In genomic region chr17:5785867-5786509, GRCh38 we compare ENCODE assay signal across 10 cellular contexts.
DNase-seq lines count a peak whose midpoint lies in the region; ATAC-seq and TF ChIP-seq lines count a peak whose summit lies in the region.
"Had no signal": no experiment of that assay in that cellular context is flagged by ENCODE, and none has a peak within 500 bp of the region (broad histone marks: within the 10 kb centered on the region; RNA-seq: fewer than 3 reads in every experiment).

No MANE protein-coding gene starts in this region.

- no peak overlapping the region for H3K4me3 Mint-ChIP-seq in activated CD4-positive, alpha-beta T cell treated with anti-CD3 and anti-CD28 coated beads, Interleukin-2, amount 10 ng/mL, durations not matched to agents 7 days and 5 days
- no peak overlapping the region for H3K4me3 Mint-ChIP-seq in chondrocyte (ENCODE audit: unreplicated experiment)

- TF ChIP-seq CTCF in AG09319 (IDR thresholded peaks at IDR 0.05; ENCODE audit: low read depth, low read length) = peak; percentile 1
- no peak for TF ChIP-seq CTCF in fibroblast of lung (conservative IDR thresholded peaks at IDR 0.05 in 1 of 2, IDR thresholded peaks at IDR 0.05 in 1 of 2; ENCODE audit: low read depth in 1 of 2, low read length in 2 of 2)
- no peak for TF ChIP-seq CTCF in chondrocyte (IDR thresholded peaks at IDR 0.05)

- no peaks in the 10 kb centered on the region for H3K4me1 Mint-ChIP-seq in activated CD4-positive, alpha-beta T cell treated with anti-CD3 and anti-CD28 coated beads, Interleukin-2, amount 10 ng/mL, durations not matched to agents 7 days and 5 days
- peaks cover 7% of the 10 kb centered on the region for H3K4me1 Mint-ChIP-seq in chondrocyte (ENCODE audit: low read depth)

- H3K27me3 Mint-ChIP-seq in activated CD4-positive, alpha-beta T cell treated with anti-CD3 and anti-CD28 coated beads, Interleukin-2, amount 10 ng/mL, durations not matched to agents 7 days and 5 days = peaks cover 6% of the 10 kb centered on the region
- peaks cover 10% of the 10 kb centered on the region for H3K27me3 Mint-ChIP-seq in chondrocyte (ENCODE audit: low read depth)

- H3K27me3 ChIP-seq in fibroblast of lung (ENCODE audit: control insufficient read depth, insufficient read depth, low read length) = no peaks in the 10 kb centered on the region

- no peaks in the 10 kb centered on the region for H3K9me3 ChIP-seq in fibroblast of lung (ENCODE audit: control insufficient read depth, insufficient read depth, low read depth, low read length)

- no peak overlapping the region for H3K4me2 ChIP-seq in fibroblast of lung (ENCODE audit: extremely low read depth, insufficient read depth, low read length)

- no peak overlapping the region for H3K4me3 ChIP-seq in fibroblast of lung (replicated peaks in 1 of 4; ENCODE audit: control extremely low read depth in 1 of 4, insufficient read depth in 1 of 4, low read depth in 3 of 4, low read length in 4 of 4)
- H3K4me3 ChIP-seq: psoas muscle, suprapubic skin had no signal

- no peaks in the 10 kb centered on the region for H3K9me3 Mint-ChIP-seq in activated CD4-positive, alpha-beta T cell treated with anti-CD3 and anti-CD28 coated beads, Interleukin-2, amount 10 ng/mL, durations not matched to agents 7 days and 5 days
- H3K9me3 Mint-ChIP-seq in chondrocyte (ENCODE audit: low read depth) = peaks cover 11% of the 10 kb centered on the region

- ATAC-seq in GM19438 (IDR thresholded peaks at IDR 0.05; ENCODE audit: low read depth, unreplicated experiment) (peak; percentile 59), HG03521 (IDR thresholded peaks at IDR 0.05; ENCODE audit: unreplicated experiment) (peak; percentile 56)

- POLR2A ChIA-PET in activated CD4-positive, alpha-beta T cell treated with anti-CD3 and anti-CD28 coated beads, Interleukin-2, amount 10 ng/mL, durations not matched to agents 7 days and 5 days (lab: Charles Lee) = no interaction called here

- H2AFZ ChIP-seq in fibroblast of lung (ENCODE audit: low read length) = no peak overlapping the region

- DNase-seq in AG09319 (ENCODE audit: extremely low read depth, low read depth) (no peak), fibroblast of lung (ENCODE audit: low read depth in 2 of 2) (peak in 1 of 2 donors; percentile 66), hippocampal formation (lab: John Stamatoyannopoulos, UW) (no peak), NCI-H1417 treated with DMSO at 0.1 percent for 48 hours (lab: John Stamatoyannopoulos, UW) (no peak), chondrocyte (ENCODE audit: low spot score) (no peak)
- DNase-seq in activated CD4-positive, alpha-beta T cell treated with anti-CD3 and anti-CD28 coated beads, Interleukin-2, amount 10 ng/mL, durations not matched to agents 7 days and 5 days = no peak
- DNase-seq: psoas muscle had no signal

- H3K79me2 ChIP-seq in fibroblast of lung (ENCODE audit: control insufficient read depth, insufficient read depth, low read length) = no peaks in the 10 kb centered on the region

- CTCF ChIA-PET in activated CD4-positive, alpha-beta T cell treated with anti-CD3 and anti-CD28 coated beads, Interleukin-2, amount 10 ng/mL, durations not matched to agents 7 days and 5 days (lab: Charles Lee) = interaction anchor here (0.6 kb wide), 1 partner anchor 357 kb away, joined by 5 read pairs; no protein-coding TSS in a partner anchor

- H3K27ac ChIP-seq in fibroblast of lung (ENCODE audit: insufficient read depth, low read length) = peak overlapping the region; percentile 29
- H3K27ac ChIP-seq: psoas muscle, suprapubic skin had no signal

- no peaks in the 10 kb centered on the region for H3K36me3 ChIP-seq in fibroblast of lung (ENCODE audit: control insufficient read depth, insufficient read depth, low read length)
- H3K36me3 ChIP-seq: suprapubic skin had no signal

- no peaks in the 10 kb centered on the region for H4K20me1 ChIP-seq in fibroblast of lung (ENCODE audit: control insufficient read depth, extremely low read depth, insufficient read depth, low read length)

- H3K36me3 Mint-ChIP-seq in activated CD4-positive, alpha-beta T cell treated with anti-CD3 and anti-CD28 coated beads, Interleukin-2, amount 10 ng/mL, durations not matched to agents 7 days and 5 days (ENCODE audit: low read depth) = no peaks in the 10 kb centered on the region
- peaks cover 2% of the 10 kb centered on the region for H3K36me3 Mint-ChIP-seq in chondrocyte (ENCODE audit: low read depth)

- H3K9ac ChIP-seq in fibroblast of lung (ENCODE audit: insufficient read depth, low read length) = no peak overlapping the region

- no peak overlapping the region for H3K27ac Mint-ChIP-seq in activated CD4-positive, alpha-beta T cell treated with anti-CD3 and anti-CD28 coated beads, Interleukin-2, amount 10 ng/mL, durations not matched to agents 7 days and 5 days
- no peak overlapping the region for H3K27ac Mint-ChIP-seq in chondrocyte (ENCODE audit: unreplicated experiment)

- H3K4me1 ChIP-seq in fibroblast of lung (ENCODE audit: control insufficient read depth, extremely low read depth, insufficient read depth, low read length) = peaks cover 18% of the 10 kb centered on the region
- H3K4me1 ChIP-seq: psoas muscle, suprapubic skin had no signal
